Comparison of ENCODE assay signal across 1 cellular context in genomic region chr5:148912714-148913398, GRCh38.
TF ChIP-seq lines count a peak whose summit lies in the region.

No MANE protein-coding gene starts in this region.

TF ChIP-seq in K562, 482 proteins besides CTCF, POLR2A, EP300 and RAD21 (continued from another document):
- no peak for TF ChIP-seq ZNF318 (IDR thresholded peaks at IDR 0.05; ENCODE audit: borderline replicate concordance in 1 of 2, low read depth in 1 of 2)
- TF ChIP-seq TGIF2 (CRISPR knock-in tag; IDR thresholded peaks at IDR 0.05): no peak
- no peak for TF ChIP-seq YY1 (IDR thresholded peaks at IDR 0.05; ENCODE audit: borderline replicate concordance in 1 of 3, control insufficient read depth in 1 of 3, extremely low read depth in 1 of 3, insufficient read depth in 3 of 3, insufficient read length in 1 of 3, insufficient replicate concordance in 2 of 3, low read depth in 1 of 3, low read length in 2 of 3)
- TF ChIP-seq ZNF740 (CRISPR knock-in tag; IDR thresholded peaks at IDR 0.05): no peak
- no peak for TF ChIP-seq ZNF740 (tag; IDR thresholded peaks at IDR 0.05)
- TF ChIP-seq ZNF239 (CRISPR knock-in tag; IDR thresholded peaks at IDR 0.05): no peak
- no peak for TF ChIP-seq TAF7 (tag; IDR thresholded peaks at IDR 0.05)
- TF ChIP-seq ARID2 (IDR thresholded peaks at IDR 0.05): no peak
- no peak for TF ChIP-seq MYNN (IDR thresholded peaks at IDR 0.05)
- no peak for TF ChIP-seq MYNN (CRISPR knock-in tag; IDR thresholded peaks at IDR 0.05)
- no peak for TF ChIP-seq E2F3 (CRISPR knock-in tag; IDR thresholded peaks at IDR 0.05)
- TF ChIP-seq VEZF1 (CRISPR knock-in tag; IDR thresholded peaks at IDR 0.05): no peak
- TF ChIP-seq PBX2 (CRISPR knock-in tag; IDR thresholded peaks at IDR 0.05; ENCODE audit: low read depth): no peak
- TF ChIP-seq PBX2 (tag; conservative IDR thresholded peaks at IDR 0.05; ENCODE audit: low read depth): no peak
- TF ChIP-seq NFATC3 (IDR thresholded peaks at IDR 0.05): no peak
- no peak for TF ChIP-seq EHMT2 (IDR thresholded peaks at IDR 0.05)
- TF ChIP-seq HES1 (IDR thresholded peaks at IDR 0.05; ENCODE audit: low read depth): no peak
- TF ChIP-seq FOXP1 (CRISPR knock-in tag; IDR thresholded peaks at IDR 0.05): no peak
- TF ChIP-seq CGGBP1 (CRISPR knock-in tag; IDR thresholded peaks at IDR 0.05): no peak
- no peak for TF ChIP-seq GATAD2A (IDR thresholded peaks at IDR 0.05)
